15 cellular contexts compared by ENCODE assay signal in genomic region chr5:76942581-76942980, GRCh38. TPM values are rescaled to one million over a fixed set of nuclear protein-coding genes. Genes with fewer than 3 reads are reported as not detected.
DNase-seq lines count a peak whose midpoint lies in the region; ATAC-seq, FAIRE-seq and TF ChIP-seq lines count a peak whose summit lies in the region.
"Had no signal": no experiment of that assay in that cellular context is flagged by ENCODE, and none has a peak within 500 bp of the region (broad histone marks: within the 10 kb centered on the region; RNA-seq: fewer than 3 reads in every experiment).

No MANE protein-coding gene starts in this region.

- H3K36me3 ChIP-seq in MG63, result no peaks in the 10 kb centered on the region
- no peaks in the 10 kb centered on the region for H3K36me3 ChIP-seq in bronchial epithelial cell (ENCODE audit: control insufficient read depth, insufficient read depth, low read length)
- H3K36me3 ChIP-seq in trophoblast cell (ENCODE audit: control insufficient read depth in 1 of 2, insufficient read depth in 2 of 2, low read length in 2 of 2), result no peaks in the 10 kb centered on the region
- no peaks in the 10 kb centered on the region for H3K36me3 ChIP-seq in tibial nerve

- DNase-seq in DMS 273 (lab: John Stamatoyannopoulos, UW; ENCODE audit: unreplicated experiment) (peak; percentile 87), MG63 (peak; percentile 4), bronchial epithelial cell (ENCODE audit: low read depth) (peak; percentile 32), neural crest cell (ENCODE audit: low read depth, low spot score) (no peak), trophoblast cell (no peak), tibial nerve (ENCODE audit: low spot score in 2 of 2) (no peak), NCI-H1105 (lab: John Stamatoyannopoulos, UW) (no peak)
- DNase-seq in activated CD8-positive, alpha-beta T cell treated with anti-CD3 and anti-CD28 coated beads, Interleukin-2, amount 10 ng/mL, durations not matched to agents 7 days and 5 days, result no peak
- DNase-seq: activated CD4-positive, alpha-beta memory T cell treated with anti-CD3 and anti-CD28 coated beads for 36 hours; activated effector memory CD4-positive, alpha-beta T cell treated with anti-CD3 and anti-CD28 coated beads, Interleukin-2, amount 50 U/mL, for 16 hours; mesendoderm; stimulated activated CD8-positive, alpha-beta memory T cell treated with anti-CD3 and anti-CD28 coated beads, Interleukin-4, amount 100 ng/mL, for 48 hours had no signal

- H2AFZ ChIP-seq in trophoblast cell (ENCODE audit: insufficient read depth, low read length, poor library complexity), result no peak overlapping the region

- no peak overlapping the region for H4K91ac ChIP-seq in trophoblast cell (ENCODE audit: low read depth, low read length)

- no peak overlapping the region for H2BK5ac ChIP-seq in trophoblast cell (ENCODE audit: low read depth, low read length, poor library complexity)

- POLR2A ChIA-PET in activated CD8-positive, alpha-beta T cell treated with anti-CD3 and anti-CD28 coated beads, Interleukin-2, amount 10 ng/mL, durations not matched to agents 7 days and 5 days (lab: Charles Lee), result no interaction called here

- H3K4me2 ChIP-seq in trophoblast cell (ENCODE audit: low read length), result no peak overlapping the region

- CTCF ChIA-PET in activated CD8-positive, alpha-beta T cell treated with anti-CD3 and anti-CD28 coated beads, Interleukin-2, amount 10 ng/mL, durations not matched to agents 7 days and 5 days (lab: Charles Lee), result no interaction called here

- H3K9me3 ChIP-seq in MG63 (no peaks in the 10 kb centered on the region), trophoblast cell (ENCODE audit: insufficient read depth, low read depth, low read length) (no peaks in the 10 kb centered on the region), tibial nerve (no peaks in the 10 kb centered on the region)

- H3K27me3 ChIP-seq in MG63 (no peaks in the 10 kb centered on the region), bronchial epithelial cell (ENCODE audit: control insufficient read depth, insufficient read depth, low read length) (no peaks in the 10 kb centered on the region), trophoblast cell (ENCODE audit: insufficient read depth, low read length) (no peaks in the 10 kb centered on the region), tibial nerve (no peaks in the 10 kb centered on the region)

- peaks cover 5% of the 10 kb centered on the region for H3K4me1 Mint-ChIP-seq in neural crest cell
- H3K4me1 Mint-ChIP-seq in activated CD8-positive, alpha-beta T cell treated with anti-CD3 and anti-CD28 coated beads, Interleukin-2, amount 10 ng/mL, durations not matched to agents 7 days and 5 days (ENCODE audit: low read depth), result no peaks in the 10 kb centered on the region

- no peaks in the 10 kb centered on the region for H3K4me1 ChIP-seq in trophoblast cell (ENCODE audit: control insufficient read depth in 1 of 2, insufficient read depth in 2 of 2, low read length in 2 of 2)
- no peaks in the 10 kb centered on the region for H3K4me1 ChIP-seq in tibial nerve

- H3K18ac ChIP-seq in trophoblast cell (ENCODE audit: low read length), result no peak overlapping the region

- no peak for FAIRE-seq in bronchial epithelial cell (lab: Jason Lieb, UNC)
- FAIRE-seq: GM18507 had no signal

- peak overlapping the region; percentile 9 for H3K27ac Mint-ChIP-seq in neural crest cell (ENCODE audit: unreplicated experiment)
- H3K27ac Mint-ChIP-seq in activated CD8-positive, alpha-beta T cell treated with anti-CD3 and anti-CD28 coated beads, Interleukin-2, amount 10 ng/mL, durations not matched to agents 7 days and 5 days, result no peak overlapping the region
- H3K27ac Mint-ChIP-seq: activated CD4-positive, alpha-beta memory T cell treated with anti-CD3 and anti-CD28 coated beads for 36 hours had no signal

- no peak overlapping the region for H2BK12ac ChIP-seq in trophoblast cell (ENCODE audit: low read length)

- no peaks in the 10 kb centered on the region for H3K36me3 Mint-ChIP-seq in neural crest cell (ENCODE audit: low read depth)
- H3K36me3 Mint-ChIP-seq in activated CD8-positive, alpha-beta T cell treated with anti-CD3 and anti-CD28 coated beads, Interleukin-2, amount 10 ng/mL, durations not matched to agents 7 days and 5 days (ENCODE audit: low read depth), result no peaks in the 10 kb centered on the region
- H3K36me3 Mint-ChIP-seq: activated CD4-positive, alpha-beta memory T cell treated with anti-CD3 and anti-CD28 coated beads for 36 hours had no signal

- no peak for ATAC-seq in activated CD8-positive, alpha-beta T cell treated with anti-CD3 and anti-CD28 coated beads, Interleukin-2, amount 10 ng/mL, durations not matched to agents 7 days and 5 days

- H3K4ac ChIP-seq in trophoblast cell (ENCODE audit: low read depth, low read length), result no peak overlapping the region

- H2BK120ac ChIP-seq in trophoblast cell (ENCODE audit: insufficient read depth, low read length, poor library complexity), result no peak overlapping the region

- no peak for TF ChIP-seq POLR2A in tibial nerve (IDR thresholded peaks at IDR 0.05)

- no peak overlapping the region for H3K9ac ChIP-seq in trophoblast cell (ENCODE audit: low read length)

- no peak overlapping the region for H3K14ac ChIP-seq in trophoblast cell (ENCODE audit: low read length)

- H3K9me3 Mint-ChIP-seq in neural crest cell, result peaks cover 3% of the 10 kb centered on the region
- H3K9me3 Mint-ChIP-seq in activated CD8-positive, alpha-beta T cell treated with anti-CD3 and anti-CD28 coated beads, Interleukin-2, amount 10 ng/mL, durations not matched to agents 7 days and 5 days (ENCODE audit: insufficient read depth), result no peaks in the 10 kb centered on the region

- H3K27me3 Mint-ChIP-seq in neural crest cell (ENCODE audit: low read depth), result peaks cover 3% of the 10 kb centered on the region
- peaks cover 33% of the 10 kb centered on the region for H3K27me3 Mint-ChIP-seq in activated CD8-positive, alpha-beta T cell treated with anti-CD3 and anti-CD28 coated beads, Interleukin-2, amount 10 ng/mL, durations not matched to agents 7 days and 5 days (ENCODE audit: low read depth)

- H3K4me3 ChIP-seq in MG63 (no peak overlapping the region), bronchial epithelial cell (ENCODE audit: low read depth, low read length) (no peak overlapping the region), trophoblast cell (ENCODE audit: low read depth, low read length) (no peak overlapping the region), tibial nerve (no peak overlapping the region)

- TF ChIP-seq CTCF in bronchial epithelial cell (IDR thresholded peaks at IDR 0.05; ENCODE audit: insufficient read depth, low read length, severe bottlenecking) (no peak), neural crest cell (conservative IDR thresholded peaks at IDR 0.05) (no peak), tibial nerve (IDR thresholded peaks at IDR 0.05) (no peak)

- H4K8ac ChIP-seq in trophoblast cell (ENCODE audit: low read depth, low read length), result no peak overlapping the region

- no peak overlapping the region for H4K12ac ChIP-seq in trophoblast cell (ENCODE audit: low read depth, low read length)

- WGBS in trophoblast cell (ENCODE audit: extremely low coverage, insufficient coverage, insufficient read length), result no CpG with 5 or more reads among the region's 1 CpG
- WGBS in tibial nerve, 2 donors, result 21 to 31% methylated on average over 1 of the region's 1 CpG

- no peak for TF ChIP-seq EP300 in tibial nerve (IDR thresholded peaks at IDR 0.05)

- H3K79me1 ChIP-seq in trophoblast cell (ENCODE audit: low read length), result no peaks in the 10 kb centered on the region

- H3K79me2 ChIP-seq in trophoblast cell (ENCODE audit: control insufficient read depth, insufficient read depth, low read length, poor library complexity), result no peaks in the 10 kb centered on the region

- H3K27ac ChIP-seq in trophoblast cell (ENCODE audit: low read depth, low read length) (no peak overlapping the region), tibial nerve (no peak overlapping the region)
- H3K27ac ChIP-seq: C4-2B had no signal

- H3K4me3 Mint-ChIP-seq in neural crest cell, result no peak overlapping the region
- no peak overlapping the region for H3K4me3 Mint-ChIP-seq in activated CD8-positive, alpha-beta T cell treated with anti-CD3 and anti-CD28 coated beads, Interleukin-2, amount 10 ng/mL, durations not matched to agents 7 days and 5 days
- H3K4me3 Mint-ChIP-seq: activated CD4-positive, alpha-beta memory T cell treated with anti-CD3 and anti-CD28 coated beads for 36 hours had no signal

- no peak overlapping the region for H3K23ac ChIP-seq in trophoblast cell (ENCODE audit: low read length)

- H2AK5ac ChIP-seq in trophoblast cell (ENCODE audit: low read length), result no peak overlapping the region

RNA-seq across cellular contexts. Expression of gene CRHBP, which starts 10.3 kb away (rescaled TPM):
- not detected in 2 replicates for total RNA-seq in MG63 (2014; rRNA removed; shearing (Covaris generic); ENCODE audit: low replicate concordance)
- total RNA-seq in bronchial epithelial cell, result not detected in 2 replicates
- 0.20 and 0.21 TPM in 2 replicates for total RNA-seq in neural crest cell
- total RNA-seq in activated CD8-positive, alpha-beta T cell treated with anti-CD3 and anti-CD28 coated beads, Interleukin-2, amount 10 ng/mL, durations not matched to agents 7 days and 5 days, result under 1 TPM; 0.29 to 0.34 TPM
- 0.07 and 0.08 TPM in 2 replicates for polyA plus RNA-seq in trophoblast cell (2013)
- 1 to 10 TPM in 2 of 4 donors, not detected in 2; 1.4 to 2.1 TPM for total RNA-seq in tibial nerve
- total RNA-seq: activated CD4-positive, alpha-beta memory T cell treated with anti-CD3 and anti-CD28 coated beads for 36 hours; H4 had no signal

Comparison
In these comparisons a context has a peak if more than half of its experiments do, and no peak if none do; other contexts are left out.
1. DNase-seq: peak in DMS 273 (single experiment), MG63 (single experiment) and bronchial epithelial cell (single experiment); none in neural crest cell (single experiment), activated CD8-positive, alpha-beta T cell treated with anti-CD3 and anti-CD28 coated beads, Interleukin-2, amount 10 ng/mL, durations not matched to agents 7 days and 5 days (single experiment), trophoblast cell (0 of 2), tibial nerve (0 of 2) and NCI-H1105 (single experiment).